In the genomic region with DNA sequence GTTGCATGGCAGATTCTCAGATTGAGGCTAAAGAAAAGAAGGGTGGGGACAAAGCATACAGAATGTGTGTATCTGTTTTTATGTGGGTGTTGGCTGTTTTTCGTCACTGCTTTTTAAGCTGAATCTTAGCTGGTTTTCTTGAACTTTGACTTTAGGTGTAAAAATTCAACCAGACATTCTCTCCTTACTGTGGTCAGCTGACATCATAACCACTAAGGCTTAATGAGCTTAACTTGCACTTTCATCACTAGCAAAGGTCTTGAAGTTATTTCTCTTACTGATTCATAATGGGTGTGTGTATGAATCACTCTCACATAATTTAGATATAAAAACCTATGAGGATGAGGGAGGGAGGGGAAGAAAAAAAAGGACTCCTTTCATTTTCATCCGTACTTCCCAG, we compare ENCODE assay signal across 9 cellular contexts. TPM values are rescaled to one million over a fixed set of nuclear protein-coding genes. Genes with fewer than 3 reads are reported as not detected.
DNase-seq lines count a peak whose midpoint lies in the region; ATAC-seq and FAIRE-seq lines count a peak whose summit lies in the region.
"Had no signal": no experiment of that assay in that cellular context is flagged by ENCODE, and none has a peak within 500 bp of the region (broad histone marks: within the 10 kb centered on the region; RNA-seq: fewer than 3 reads in every experiment).

No MANE protein-coding gene starts in this region.

- no peaks in the 10 kb centered on the region for H3K27me3 Mint-ChIP-seq in T-helper 17 cell

- WGBS in small intestine, 3 donors: 4 to 32% (median 23%) methylated on average over 2 of the region's 2 CpGs

- no peaks in the 10 kb centered on the region for H3K9me3 ChIP-seq in T-helper 17 cell (ENCODE audit: control insufficient read depth, low read length, poor library complexity, severe bottlenecking)
- H3K9me3 ChIP-seq in small intestine (ENCODE audit: control insufficient read depth, low read depth): no peaks in the 10 kb centered on the region
- no peaks in the 10 kb centered on the region for H3K9me3 ChIP-seq in Karpas-422 (ENCODE audit: low read length)

- no peak overlapping the region for H3K9ac ChIP-seq in Karpas-422 (ENCODE audit: low read length)

- H3K4me3 ChIP-seq in small intestine (ENCODE audit: low read depth in 1 of 2, low read length in 2 of 2): no peak overlapping the region
- no peak overlapping the region for H3K4me3 ChIP-seq in H7 (ENCODE audit: insufficient read depth, low read depth, low read length)
- H3K4me3 ChIP-seq in Karpas-422 (ENCODE audit: low read length): no peak overlapping the region

- H3K27me3 ChIP-seq in small intestine (ENCODE audit: control insufficient read depth in 2 of 2, insufficient read depth in 2 of 2, low read length in 2 of 2): no peaks in the 10 kb centered on the region
- H3K27me3 ChIP-seq in H7 (ENCODE audit: control insufficient read depth, insufficient read depth, low read length): no peaks in the 10 kb centered on the region
- no peaks in the 10 kb centered on the region for H3K27me3 ChIP-seq in Karpas-422 (ENCODE audit: low read length)

- peaks cover 22% of the 10 kb centered on the region for H3K4me1 Mint-ChIP-seq in T-helper 17 cell

- H3K36me3 ChIP-seq in small intestine (ENCODE audit: control insufficient read depth in 2 of 2, insufficient read depth in 2 of 2, low read length in 2 of 2) (peaks cover 3 to 12% of the 10 kb centered on the region in 2 donors), H7 (replicated peaks; ENCODE audit: control insufficient read depth, insufficient read depth, low read length) (peaks cover 11% of the 10 kb centered on the region), Karpas-422 (ENCODE audit: insufficient read depth, low read length) (peaks cover 6% of the 10 kb centered on the region; the same call in 1 of the 2 replicates)

- peaks cover 2 to 3% of the 10 kb centered on the region in 2 donors for H3K4me1 ChIP-seq in small intestine (ENCODE audit: control insufficient read depth in 2 of 2, insufficient read depth in 1 of 2, low read depth in 1 of 2, low read length in 1 of 2)
- peaks cover 7% of the 10 kb centered on the region for H3K4me1 ChIP-seq in Karpas-422 (ENCODE audit: low read length)

- no peak overlapping the region for H3K4me3 Mint-ChIP-seq in T-helper 17 cell

- ATAC-seq in T-helper 17 cell: no peak

- FAIRE-seq in small intestine (lab: Jason Lieb, UNC): no peak

- no peaks in the 10 kb centered on the region for H4K20me1 ChIP-seq in Karpas-422 (ENCODE audit: insufficient read depth, low read depth, low read length)

- no peak overlapping the region for H3K4me2 ChIP-seq in Karpas-422 (ENCODE audit: low read depth, low read length, poor library complexity, severe bottlenecking)

- H3K79me2 ChIP-seq in Karpas-422 (ENCODE audit: low read length): peaks cover 8% of the 10 kb centered on the region

- H3K36me3 Mint-ChIP-seq in T-helper 17 cell (ENCODE audit: low read depth): peaks cover 4% of the 10 kb centered on the region

- H2AFZ ChIP-seq in Karpas-422 (ENCODE audit: low read length): no peak overlapping the region

- peak overlapping the region; percentile 72 for H3K27ac Mint-ChIP-seq in T-helper 17 cell

- DNase-seq in DMS53 (lab: John Stamatoyannopoulos, UW) (peak; percentile 25), DMS53 treated with DMSO at 0.1 percent for 48 hours (lab: John Stamatoyannopoulos, UW; ENCODE audit: unreplicated experiment) (no peak), T-helper 17 cell (no peak), fibroblast of peridontal ligament (ENCODE audit: extremely low read depth) (peak; percentile 95), small intestine (peak; percentile 96), H7 (no peak), Karpas-422 (no peak), mucosa of gallbladder (ENCODE audit: low spot score) (no peak)
- DNase-seq: 8988T had no signal

- H3K9me2 ChIP-seq in Karpas-422 (replicated peaks; ENCODE audit: insufficient read depth, low read length): no peaks in the 10 kb centered on the region

- peak overlapping the region; percentile 85 to 91 for H3K27ac ChIP-seq in small intestine (ENCODE audit: low read depth in 1 of 2, low read length in 1 of 2)
- H3K27ac ChIP-seq in Karpas-422 (ENCODE audit: low read length): no peak overlapping the region

RNA-seq across cellular contexts. Expression of a gene that starts 4.0 kb away (rescaled TPM):
- 1 to 10 TPM; 1.2 to 2.7 TPM for total RNA-seq in T-helper 17 cell
- 10 to 100 TPM in 1 of 3 donors, 1 to 10 TPM in 2; 2.5 to 10.7 (median 3.8) TPM for polyA plus RNA-seq in small intestine
- total RNA-seq in H7 (2014; rRNA removed; shearing (Covaris generic)): 80.8 and 83.6 TPM in 2 replicates
- 14.6 and 16.4 TPM in 2 replicates for total RNA-seq in Karpas-422 (2014; rRNA removed; shearing (Covaris generic); ENCODE audit: low replicate concordance)
- total RNA-seq in mucosa of gallbladder: 6.8 TPM

RNA-seq across cellular contexts. Expression of a gene that starts 25.3 kb away (rescaled TPM):
- 100 to 1,000 TPM in 1 of 2 donors, 10 to 100 TPM in 1; 97.0 to 106 TPM for total RNA-seq in T-helper 17 cell
- 10 to 100 TPM; 28.8 to 40.7 (median 39.2) TPM for polyA plus RNA-seq in small intestine
- total RNA-seq in H7 (2014; rRNA removed; shearing (Covaris generic)): 19.3 and 22.1 TPM in 2 replicates
- 21.8 and 22.3 TPM in 2 replicates for total RNA-seq in Karpas-422 (2014; rRNA removed; shearing (Covaris generic); ENCODE audit: low replicate concordance)
- 39.4 TPM for total RNA-seq in mucosa of gallbladder

Comparison
In these comparisons a context has a peak if more than half of its experiments do, and no peak if none do; other contexts are left out.
1. DNase-seq: peak in DMS53 (single experiment), fibroblast of peridontal ligament (single experiment) and small intestine (single experiment); none in DMS53 treated with DMSO at 0.1 percent for 48 hours (single experiment), T-helper 17 cell (0 of 3), H7 (single experiment), Karpas-422 (single experiment) and mucosa of gallbladder (single experiment).